In the genomic region with DNA sequence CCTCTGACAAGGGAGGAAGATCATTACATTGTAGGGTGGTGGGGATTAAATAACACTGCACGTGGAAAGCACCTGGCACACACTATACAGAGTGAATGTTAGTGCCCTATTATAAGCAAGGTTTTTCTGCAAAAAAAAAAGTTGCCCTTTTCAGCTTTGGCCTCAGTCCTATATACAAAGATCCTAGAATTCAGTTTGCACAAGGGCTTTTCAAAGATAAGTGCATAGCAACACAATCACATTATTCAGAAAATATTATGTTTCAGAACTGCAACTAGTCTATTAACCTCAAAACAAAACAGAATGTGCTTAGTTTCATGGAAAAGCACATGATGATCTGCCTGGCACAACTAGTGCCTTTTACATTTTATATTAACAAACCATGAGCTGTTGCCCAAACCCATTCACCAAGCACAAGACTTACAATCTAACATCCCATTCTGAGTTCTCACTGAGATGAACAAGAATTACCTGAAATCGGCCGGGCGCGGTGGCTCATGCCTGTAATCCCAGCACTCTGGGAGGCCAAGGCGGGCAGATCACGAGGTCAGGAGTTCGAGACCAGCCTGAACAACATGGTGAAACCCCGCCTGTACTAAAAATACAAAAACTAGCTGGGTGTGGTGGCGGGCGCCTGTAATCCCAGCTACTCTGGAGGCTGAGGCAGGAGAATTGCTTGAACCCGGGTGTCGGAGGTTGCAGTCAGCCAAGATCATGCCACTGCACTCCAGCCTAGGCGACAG, we compare ENCODE assay signal across 8 cellular contexts. TPM values are rescaled to one million over a fixed set of nuclear protein-coding genes. Genes with fewer than 3 reads are reported as not detected.
DNase-seq lines count a peak whose midpoint lies in the region; ATAC-seq and TF ChIP-seq lines count a peak whose summit lies in the region.

No MANE protein-coding gene starts in this region.

- peak overlapping the region in 4 of 10 experiments; percentile 76 to 94 (median 80); a peak in 4 of 20 replicates for H3K4me3 ChIP-seq in BLaER1 treated with 17β-estradiol and CSF1 and Interleukin-3, amounts not matched to agents 10 nM and 100 nM
- H3K4me3 ChIP-seq in HL-60 (replicated peaks; ENCODE audit: insufficient read depth, low read length): peak overlapping the region; percentile 76
- H3K4me3 ChIP-seq in liver (ENCODE audit: low read depth in 1 of 3, low read length in 3 of 3): peak overlapping the region in 1 of 3 donors; percentile 97

- no peak for TF ChIP-seq CTCF in HL-60 (IDR thresholded peaks at IDR 0.05; ENCODE audit: insufficient read depth, low read length)
- TF ChIP-seq CTCF in liver (IDR thresholded peaks at IDR 0.05; ENCODE audit: low read depth, low read length, missing input control): no peak

- H3K36me3 ChIP-seq in BLaER1 treated with 17β-estradiol and CSF1 and Interleukin-3, amounts not matched to agents 10 nM and 100 nM: peaks cover 0 to 10% (median 0%) of the 10 kb centered on the region in 11 experiments; a peak in 2 of 22 replicates
- H3K36me3 ChIP-seq in liver (ENCODE audit: control insufficient read depth in 4 of 4, insufficient read depth in 3 of 4, low read depth in 1 of 4, low read length in 3 of 4): no peaks in the 10 kb centered on the region

- no peak overlapping the region for H3K27ac ChIP-seq in BLaER1 treated with 17β-estradiol and CSF1 and Interleukin-3, amounts not matched to agents 10 nM and 100 nM
- peak overlapping the region; percentile 47 for H3K27ac ChIP-seq in HL-60 (replicated peaks)
- H3K27ac ChIP-seq in liver (ENCODE audit: low read depth in 1 of 2, low read length in 2 of 2): peak overlapping the region; percentile 87 to 99

- WGBS in liver: 57% methylated on average over 14 of the region's 14 CpGs

- peak overlapping the region in 2 of 11 experiments; percentile 5 to 83; a peak in 3 of 22 replicates for H3K9ac ChIP-seq in BLaER1 treated with 17β-estradiol and CSF1 and Interleukin-3, amounts not matched to agents 10 nM and 100 nM
- peak overlapping the region in 1 of 2 donors; percentile 91 for H3K9ac ChIP-seq in liver (ENCODE audit: low read depth in 1 of 2, low read length in 2 of 2)

- peak overlapping the region; percentile 87 for H3K4me3 Mint-ChIP-seq in activated T-helper 17 cell treated with anti-CD3 and anti-CD28 coated beads, Interleukin-2, amount 50 U/mL, for 72 hours

- TF ChIP-seq POLR2A in GM18505 (IDR thresholded peaks at IDR 0.05; ENCODE audit: borderline replicate concordance, extremely low read depth, insufficient read depth, insufficient read length): no peak

- no peak for TF ChIP-seq RAD21 in liver (IDR thresholded peaks at IDR 0.05)

- peaks cover 0 to 33% (median 0%) of the 10 kb centered on the region in 11 experiments; a peak in 2 of 22 replicates for H4K20me1 ChIP-seq in BLaER1 treated with 17β-estradiol and CSF1 and Interleukin-3, amounts not matched to agents 10 nM and 100 nM

- ATAC-seq in activated T-helper 17 cell treated with anti-CD3 and anti-CD28 coated beads, Interleukin-2, amount 50 U/mL, for 72 hours (replicated peaks): no peak
- ATAC-seq in GM18505 (IDR thresholded peaks at IDR 0.05; ENCODE audit: unreplicated experiment) (no peak), GM21390 (IDR thresholded peaks at IDR 0.05; ENCODE audit: unreplicated experiment) (no peak)

- H3K27me3 ChIP-seq in BLaER1 treated with 17β-estradiol and CSF1 and Interleukin-3, amounts not matched to agents 10 nM and 100 nM: no peaks in the 10 kb centered on the region
- H3K27me3 ChIP-seq in HL-60 (ENCODE audit: insufficient read depth, poor library complexity, severe bottlenecking) (no peaks in the 10 kb centered on the region), liver (ENCODE audit: control insufficient read depth in 4 of 4, insufficient read depth in 4 of 4, low read length in 3 of 4) (no peaks in the 10 kb centered on the region)

- no peak for DNase-seq in HL-60 (ENCODE audit: low read depth in 1 of 2, low spot score in 1 of 2)
- DNase-seq in inferior parietal cortex (ENCODE audit: extremely low spot score): no peak
- no peak for DNase-seq in activated effector memory CD4-positive, alpha-beta T cell treated with anti-CD3 and anti-CD28 coated beads, Interleukin-2, amount 50 U/mL, for 16 hours

- peak overlapping the region; percentile 71 to 93 (median 85) for H3K4me2 ChIP-seq in BLaER1 treated with 17β-estradiol and CSF1 and Interleukin-3, amounts not matched to agents 10 nM and 100 nM

- H3K36me3 Mint-ChIP-seq in activated T-helper 17 cell treated with anti-CD3 and anti-CD28 coated beads, Interleukin-2, amount 50 U/mL, for 72 hours (ENCODE audit: low read depth): peaks cover 19% of the 10 kb centered on the region

- peaks cover 41 to 69% (median 60%) of the 10 kb centered on the region in 10 experiments for H3K4me1 ChIP-seq in BLaER1 treated with 17β-estradiol and CSF1 and Interleukin-3, amounts not matched to agents 10 nM and 100 nM
- peaks cover 1 to 52% (median 31%) of the 10 kb centered on the region in 4 donors for H3K4me1 ChIP-seq in liver (ENCODE audit: control insufficient read depth in 4 of 4, insufficient read depth in 4 of 4, low read length in 3 of 4)

- no peaks in the 10 kb centered on the region for H3K27me3 Mint-ChIP-seq in activated T-helper 17 cell treated with anti-CD3 and anti-CD28 coated beads, Interleukin-2, amount 50 U/mL, for 72 hours

- no peaks in the 10 kb centered on the region for H3K9me3 ChIP-seq in BLaER1 treated with 17β-estradiol and CSF1 and Interleukin-3, amounts not matched to agents 10 nM and 100 nM (replicated peaks in 1 of 11)
- no peaks in the 10 kb centered on the region for H3K9me3 ChIP-seq in liver (ENCODE audit: control insufficient read depth in 4 of 4, low read length in 3 of 4)

- H3K27ac Mint-ChIP-seq in activated T-helper 17 cell treated with anti-CD3 and anti-CD28 coated beads, Interleukin-2, amount 50 U/mL, for 72 hours: no peak overlapping the region

- H3K9me3 Mint-ChIP-seq in activated T-helper 17 cell treated with anti-CD3 and anti-CD28 coated beads, Interleukin-2, amount 50 U/mL, for 72 hours: no peaks in the 10 kb centered on the region

- H3K4me1 Mint-ChIP-seq in activated T-helper 17 cell treated with anti-CD3 and anti-CD28 coated beads, Interleukin-2, amount 50 U/mL, for 72 hours: peaks cover 26% of the 10 kb centered on the region

TF ChIP-seq in liver, 16 proteins besides CTCF, POLR2A, EP300 and RAD21 (continues in another document):
- TF ChIP-seq TAF1 (conservative IDR thresholded peaks at IDR 0.05) (peak; percentile 46), EGR1 (IDR thresholded peaks at IDR 0.05; ENCODE audit: low read depth in 2 of 2) (no peak), JUND (IDR thresholded peaks at IDR 0.05) (no peak), HNF4G (IDR thresholded peaks at IDR 0.05) (no peak), HNF4A (conservative IDR thresholded peaks at IDR 0.05) (peak; percentile 47 to 58), RXRA (IDR thresholded peaks at IDR 0.05) (peak; percentile 34 to 38), FOXA2 (IDR thresholded peaks at IDR 0.05) (peak; percentile 23), SP1 (IDR thresholded peaks at IDR 0.05) (peak; percentile 71), FOXA1 (IDR thresholded peaks at IDR 0.05) (no peak), NR2F2 (IDR thresholded peaks at IDR 0.05) (peak; percentile 20)
- TF ChIP-seq, protein P1, sequence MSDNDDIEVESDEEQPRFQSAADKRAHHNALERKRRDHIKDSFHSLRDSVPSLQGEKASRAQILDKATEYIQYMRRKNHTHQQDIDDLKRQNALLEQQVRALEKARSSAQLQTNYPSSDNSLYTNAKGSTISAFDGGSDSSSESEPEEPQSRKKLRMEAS (IDR thresholded peaks at IDR 0.05): no peak
- TF ChIP-seq, protein P2, sequence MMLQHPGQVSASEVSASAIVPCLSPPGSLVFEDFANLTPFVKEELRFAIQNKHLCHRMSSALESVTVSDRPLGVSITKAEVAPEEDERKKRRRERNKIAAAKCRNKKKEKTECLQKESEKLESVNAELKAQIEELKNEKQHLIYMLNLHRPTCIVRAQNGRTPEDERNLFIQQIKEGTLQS (IDR thresholded peaks at IDR 0.05): no peak
- TF ChIP-seq, protein P3, sequence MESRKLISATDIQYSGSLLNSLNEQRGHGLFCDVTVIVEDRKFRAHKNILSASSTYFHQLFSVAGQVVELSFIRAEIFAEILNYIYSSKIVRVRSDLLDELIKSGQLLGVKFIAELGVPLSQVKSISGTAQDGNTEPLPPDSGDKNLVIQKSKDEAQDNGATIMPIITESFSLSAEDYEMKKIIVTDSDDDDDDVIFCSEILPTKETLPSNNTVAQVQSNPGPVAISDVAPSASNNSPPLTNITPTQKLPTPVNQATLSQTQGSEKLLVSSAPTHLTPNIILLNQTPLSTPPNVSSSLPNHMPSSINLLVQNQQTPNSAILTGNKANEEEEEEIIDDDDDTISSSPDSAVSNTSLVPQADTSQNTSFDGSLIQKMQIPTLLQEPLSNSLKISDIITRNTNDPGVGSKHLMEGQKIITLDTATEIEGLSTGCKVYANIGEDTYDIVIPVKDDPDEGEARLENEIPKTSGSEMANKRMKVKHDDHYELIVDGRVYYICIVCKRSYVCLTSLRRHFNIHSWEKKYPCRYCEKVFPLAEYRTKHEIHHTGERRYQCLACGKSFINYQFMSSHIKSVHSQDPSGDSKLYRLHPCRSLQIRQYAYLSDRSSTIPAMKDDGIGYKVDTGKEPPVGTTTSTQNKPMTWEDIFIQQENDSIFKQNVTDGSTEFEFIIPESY (IDR thresholded peaks at IDR 0.05): peak; percentile 46

RNA-seq across cellular contexts. Expression of a gene that starts 1.8 kb away (rescaled TPM):
- 10 to 100 TPM; 30.7 to 42.7 TPM for total RNA-seq in activated T-helper 17 cell treated with anti-CD3 and anti-CD28 coated beads, Interleukin-2, amount 50 U/mL, for 72 hours
- total RNA-seq in liver: 10 to 100 TPM; 54.3 to 60.8 TPM
- 10 to 100 TPM; 21.5 to 35.0 TPM for polyA plus RNA-seq in liver

RNA-seq across cellular contexts. Expression of a gene that starts 9.9 kb away (rescaled TPM):
- 10 to 100 TPM; 32.6 to 36.0 TPM for total RNA-seq in activated T-helper 17 cell treated with anti-CD3 and anti-CD28 coated beads, Interleukin-2, amount 50 U/mL, for 72 hours
- 10 to 100 TPM; 27.6 to 33.2 TPM for total RNA-seq in liver
- 10 to 100 TPM in 1 of 2 donors, 1 to 10 TPM in 1; 9.7 to 13.3 TPM for polyA plus RNA-seq in liver

Comparison
In these comparisons a context has a peak if more than half of its experiments do, and no peak if none do; other contexts are left out.
1. H3K27ac ChIP-seq: peak in HL-60 (single experiment) and liver (2 of 2); none in BLaER1 treated with 17β-estradiol and CSF1 and Interleukin-3, amounts not matched to agents 10 nM and 100 nM (0 of 11).